In the genomic region with DNA sequence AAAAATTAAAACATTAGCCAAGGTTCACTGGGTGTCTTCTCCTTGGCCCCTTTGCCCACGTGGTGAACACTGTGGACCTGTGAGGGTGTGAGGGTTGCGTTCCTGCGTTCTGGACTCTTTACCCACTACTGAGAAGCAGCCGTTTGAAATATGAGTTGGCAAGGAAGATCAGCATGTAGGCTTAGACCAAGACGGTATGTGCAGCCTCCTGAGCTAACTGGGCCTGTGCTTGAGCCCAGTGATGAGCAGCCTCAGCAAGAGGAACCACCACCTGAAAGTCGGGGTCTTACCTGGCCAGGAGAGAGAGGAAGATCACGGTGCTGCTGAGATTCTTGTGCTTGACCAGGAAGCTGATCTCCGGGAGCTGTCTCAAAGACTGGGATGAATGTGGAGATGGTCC, we compare ENCODE assay signal across 2 cellular contexts.
TF ChIP-seq lines count a peak whose summit lies in the region.

No MANE protein-coding gene starts in this region.

TF ChIP-seq in HepG2, 621 proteins besides CTCF, POLR2A, EP300 and RAD21 (continued from another document):
- no peak for TF ChIP-seq ZNF503 (CRISPR knock-in tag; IDR thresholded peaks at IDR 0.05)
- no peak for TF ChIP-seq ZNF335 (CRISPR knock-in tag; IDR thresholded peaks at IDR 0.05)
- TF ChIP-seq TSC22D2 (CRISPR knock-in tag; IDR thresholded peaks at IDR 0.05; ENCODE audit: borderline replicate concordance) = no peak
- no peak for TF ChIP-seq ZBTB21 (CRISPR knock-in tag; IDR thresholded peaks at IDR 0.05)
- TF ChIP-seq HBP1 (CRISPR knock-in tag; IDR thresholded peaks at IDR 0.05; ENCODE audit: low read depth) = no peak
- TF ChIP-seq, protein P1, sequence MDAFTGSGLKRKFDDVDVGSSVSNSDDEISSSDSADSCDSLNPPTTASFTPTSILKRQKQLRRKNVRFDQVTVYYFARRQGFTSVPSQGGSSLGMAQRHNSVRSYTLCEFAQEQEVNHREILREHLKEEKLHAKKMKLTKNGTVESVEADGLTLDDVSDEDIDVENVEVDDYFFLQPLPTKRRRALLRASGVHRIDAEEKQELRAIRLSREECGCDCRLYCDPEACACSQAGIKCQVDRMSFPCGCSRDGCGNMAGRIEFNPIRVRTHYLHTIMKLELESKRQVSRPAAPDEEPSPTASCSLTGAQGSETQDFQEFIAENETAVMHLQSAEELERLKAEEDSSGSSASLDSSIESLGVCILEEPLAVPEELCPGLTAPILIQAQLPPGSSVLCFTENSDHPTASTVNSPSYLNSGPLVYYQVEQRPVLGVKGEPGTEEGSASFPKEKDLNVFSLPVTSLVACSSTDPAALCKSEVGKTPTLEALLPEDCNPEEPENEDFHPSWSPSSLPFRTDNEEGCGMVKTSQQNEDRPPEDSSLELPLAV (CRISPR knock-in tag; conservative IDR thresholded peaks at IDR 0.05; ENCODE audit: low read depth) = no peak
- TF ChIP-seq REXO4 (CRISPR knock-in tag; IDR thresholded peaks at IDR 0.05; ENCODE audit: borderline replicate concordance) = no peak
- TF ChIP-seq, protein P2, sequence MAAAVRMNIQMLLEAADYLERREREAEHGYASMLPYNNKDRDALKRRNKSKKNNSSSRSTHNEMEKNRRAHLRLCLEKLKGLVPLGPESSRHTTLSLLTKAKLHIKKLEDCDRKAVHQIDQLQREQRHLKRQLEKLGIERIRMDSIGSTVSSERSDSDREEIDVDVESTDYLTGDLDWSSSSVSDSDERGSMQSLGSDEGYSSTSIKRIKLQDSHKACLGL (CRISPR knock-in tag; IDR thresholded peaks at IDR 0.05) = no peak
- TF ChIP-seq ZIK1 (CRISPR knock-in tag; IDR thresholded peaks at IDR 0.05; ENCODE audit: borderline replicate concordance, low read depth) = no peak
- TF ChIP-seq ZKSCAN5 (CRISPR knock-in tag; IDR thresholded peaks at IDR 0.05) = no peak
- no peak for TF ChIP-seq ZNF441 (CRISPR knock-in tag; IDR thresholded peaks at IDR 0.05; ENCODE audit: borderline replicate concordance)
- no peak for TF ChIP-seq ZNF180 (CRISPR knock-in tag; IDR thresholded peaks at IDR 0.05; ENCODE audit: borderline replicate concordance, low read depth)
- TF ChIP-seq ZNF24 (IDR thresholded peaks at IDR 0.05) = no peak
- no peak for TF ChIP-seq KDM4B (CRISPR knock-in tag; IDR thresholded peaks at IDR 0.05)
- no peak for TF ChIP-seq MXD4 (CRISPR knock-in tag; IDR thresholded peaks at IDR 0.05)
- TF ChIP-seq ZNF614 (CRISPR knock-in tag; IDR thresholded peaks at IDR 0.05; ENCODE audit: borderline replicate concordance) = no peak

TF ChIP-seq in GM23338, 12 proteins besides CTCF, POLR2A, EP300 and RAD21:
- TF ChIP-seq ZNF462 (CRISPR knock-in tag; IDR thresholded peaks at IDR 0.05) (no peak), NANOG (IDR thresholded peaks at IDR 0.05; ENCODE audit: borderline replicate concordance) (no peak), CREB1 (CRISPR knock-in tag; IDR thresholded peaks at IDR 0.05; ENCODE audit: low read depth) (no peak), EZH2phosphoT487 (IDR thresholded peaks at IDR 0.05; ENCODE audit: unreplicated experiment) (no peak), STAT1 (IDR thresholded peaks at IDR 0.05; ENCODE audit: unreplicated experiment) (no peak), POLR2AphosphoS5 (IDR thresholded peaks at IDR 0.05; ENCODE audit: low read depth) (no peak), ZNF114 (CRISPR knock-in tag; IDR thresholded peaks at IDR 0.05) (no peak), ETS1 (IDR thresholded peaks at IDR 0.05) (no peak)
